Comparison of ENCODE assay signal across 1 cellular context in the genomic region with DNA sequence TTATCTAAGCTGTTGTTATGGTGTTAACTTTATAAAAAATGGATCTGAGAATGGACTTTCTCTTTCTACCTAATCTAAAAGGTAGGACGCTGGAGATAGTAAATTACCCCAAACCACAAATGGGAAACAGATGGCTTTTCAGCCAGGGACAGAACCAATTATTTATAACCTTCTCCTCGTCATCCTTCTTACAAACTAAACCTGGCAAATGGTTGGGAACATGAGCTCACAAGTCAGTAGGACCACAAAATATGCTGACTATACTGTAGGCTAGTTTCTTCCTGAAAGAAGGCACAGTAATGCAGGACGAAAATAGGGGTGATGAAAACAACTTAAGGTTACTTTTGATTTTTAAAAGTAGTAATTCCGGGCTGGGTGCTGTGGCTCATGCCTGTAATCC.
TF ChIP-seq lines count a peak whose summit lies in the region.

No MANE protein-coding gene starts in this region.

TF ChIP-seq in HEK293, 187 proteins besides CTCF, POLR2A, EP300 and RAD21:
- no peak for TF ChIP-seq ZNF148 (tag by site-specific recombination; IDR thresholded peaks at IDR 0.05; ENCODE audit: borderline replicate concordance)
- TF ChIP-seq, protein P1, sequence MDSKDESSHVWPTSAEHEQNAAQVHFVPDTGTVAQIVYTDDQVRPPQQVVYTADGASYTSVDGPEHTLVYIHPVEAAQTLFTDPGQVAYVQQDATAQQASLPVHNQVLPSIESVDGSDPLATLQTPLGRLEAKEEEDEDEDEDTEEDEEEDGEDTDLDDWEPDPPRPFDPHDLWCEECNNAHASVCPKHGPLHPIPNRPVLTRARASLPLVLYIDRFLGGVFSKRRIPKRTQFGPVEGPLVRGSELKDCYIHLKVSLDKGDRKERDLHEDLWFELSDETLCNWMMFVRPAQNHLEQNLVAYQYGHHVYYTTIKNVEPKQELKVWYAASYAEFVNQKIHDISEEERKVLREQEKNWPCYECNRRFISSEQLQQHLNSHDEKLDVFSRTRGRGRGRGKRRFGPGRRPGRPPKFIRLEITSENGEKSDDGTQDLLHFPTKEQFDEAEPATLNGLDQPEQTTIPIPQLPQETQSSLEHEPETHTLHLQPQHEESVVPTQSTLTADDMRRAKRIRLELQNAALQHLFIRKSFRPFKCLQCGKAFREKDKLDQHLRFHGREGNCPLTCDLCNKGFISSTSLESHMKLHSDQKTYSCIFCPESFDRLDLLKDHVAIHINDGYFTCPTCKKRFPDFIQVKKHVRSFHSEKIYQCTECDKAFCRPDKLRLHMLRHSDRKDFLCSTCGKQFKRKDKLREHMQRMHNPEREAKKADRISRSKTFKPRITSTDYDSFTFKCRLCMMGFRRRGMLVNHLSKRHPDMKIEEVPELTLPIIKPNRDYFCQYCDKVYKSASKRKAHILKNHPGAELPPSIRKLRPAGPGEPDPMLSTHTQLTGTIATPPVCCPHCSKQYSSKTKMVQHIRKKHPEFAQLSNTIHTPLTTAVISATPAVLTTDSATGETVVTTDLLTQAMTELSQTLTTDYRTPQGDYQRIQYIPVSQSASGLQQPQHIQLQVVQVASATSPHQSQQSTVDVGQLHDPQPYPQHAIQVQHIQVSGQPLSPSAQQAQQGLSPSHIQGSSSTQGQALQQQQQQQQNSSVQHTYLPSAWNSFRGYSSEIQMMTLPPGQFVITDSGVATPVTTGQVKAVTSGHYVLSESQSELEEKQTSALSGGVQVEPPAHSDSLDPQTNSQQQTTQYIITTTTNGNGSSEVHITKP (tag by site-specific recombination; IDR thresholded peaks at IDR 0.05) = 0 out of 2 replicates have a peak, but pooled peaks have one; percentile 17
- TF ChIP-seq, protein P2, sequence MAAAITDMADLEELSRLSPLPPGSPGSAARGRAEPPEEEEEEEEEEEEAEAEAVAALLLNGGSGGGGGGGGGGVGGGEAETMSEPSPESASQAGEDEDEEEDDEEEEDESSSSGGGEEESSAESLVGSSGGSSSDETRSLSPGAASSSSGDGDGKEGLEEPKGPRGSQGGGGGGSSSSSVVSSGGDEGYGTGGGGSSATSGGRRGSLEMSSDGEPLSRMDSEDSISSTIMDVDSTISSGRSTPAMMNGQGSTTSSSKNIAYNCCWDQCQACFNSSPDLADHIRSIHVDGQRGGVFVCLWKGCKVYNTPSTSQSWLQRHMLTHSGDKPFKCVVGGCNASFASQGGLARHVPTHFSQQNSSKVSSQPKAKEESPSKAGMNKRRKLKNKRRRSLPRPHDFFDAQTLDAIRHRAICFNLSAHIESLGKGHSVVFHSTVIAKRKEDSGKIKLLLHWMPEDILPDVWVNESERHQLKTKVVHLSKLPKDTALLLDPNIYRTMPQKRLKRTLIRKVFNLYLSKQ (tag by site-specific recombination; IDR thresholded peaks at IDR 0.05; ENCODE audit: borderline replicate concordance) = no peak
- TF ChIP-seq ZNF629 (tag by site-specific recombination; IDR thresholded peaks at IDR 0.05) = 0 out of 2 replicates have a peak, but pooled peaks have one; percentile 13
- TF ChIP-seq, protein P3, sequence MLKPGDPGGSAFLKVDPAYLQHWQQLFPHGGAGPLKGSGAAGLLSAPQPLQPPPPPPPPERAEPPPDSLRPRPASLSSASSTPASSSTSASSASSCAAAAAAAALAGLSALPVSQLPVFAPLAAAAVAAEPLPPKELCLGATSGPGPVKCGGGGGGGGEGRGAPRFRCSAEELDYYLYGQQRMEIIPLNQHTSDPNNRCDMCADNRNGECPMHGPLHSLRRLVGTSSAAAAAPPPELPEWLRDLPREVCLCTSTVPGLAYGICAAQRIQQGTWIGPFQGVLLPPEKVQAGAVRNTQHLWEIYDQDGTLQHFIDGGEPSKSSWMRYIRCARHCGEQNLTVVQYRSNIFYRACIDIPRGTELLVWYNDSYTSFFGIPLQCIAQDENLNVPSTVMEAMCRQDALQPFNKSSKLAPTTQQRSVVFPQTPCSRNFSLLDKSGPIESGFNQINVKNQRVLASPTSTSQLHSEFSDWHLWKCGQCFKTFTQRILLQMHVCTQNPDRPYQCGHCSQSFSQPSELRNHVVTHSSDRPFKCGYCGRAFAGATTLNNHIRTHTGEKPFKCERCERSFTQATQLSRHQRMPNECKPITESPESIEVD (tag by site-specific recombination; IDR thresholded peaks at IDR 0.05) = peak; percentile 82
- TF ChIP-seq ZNF791 (tag by site-specific recombination; IDR thresholded peaks at IDR 0.05) = no peak
- TF ChIP-seq ZNF24 (tag by site-specific recombination; IDR thresholded peaks at IDR 0.05) = no peak
- TF ChIP-seq ZNF239 (tag by site-specific recombination; IDR thresholded peaks at IDR 0.05) = no peak
- no peak for TF ChIP-seq KLF1 (tag by site-specific recombination; IDR thresholded peaks at IDR 0.05)
- TF ChIP-seq ZNF335 (tag by site-specific recombination; conservative IDR thresholded peaks at IDR 0.05) = peak; percentile 47
- TF ChIP-seq ZNF211 (tag by site-specific recombination; IDR thresholded peaks at IDR 0.05; ENCODE audit: low read depth) = no peak
- no peak for TF ChIP-seq ZNF501 (tag by site-specific recombination; IDR thresholded peaks at IDR 0.05)
- TF ChIP-seq ZNF792 (tag by site-specific recombination; IDR thresholded peaks at IDR 0.05) = no peak
TF ChIP-seq in HEK293: peak in this region for 4.
